1 cellular context compared by ENCODE assay signal in the genomic region with DNA sequence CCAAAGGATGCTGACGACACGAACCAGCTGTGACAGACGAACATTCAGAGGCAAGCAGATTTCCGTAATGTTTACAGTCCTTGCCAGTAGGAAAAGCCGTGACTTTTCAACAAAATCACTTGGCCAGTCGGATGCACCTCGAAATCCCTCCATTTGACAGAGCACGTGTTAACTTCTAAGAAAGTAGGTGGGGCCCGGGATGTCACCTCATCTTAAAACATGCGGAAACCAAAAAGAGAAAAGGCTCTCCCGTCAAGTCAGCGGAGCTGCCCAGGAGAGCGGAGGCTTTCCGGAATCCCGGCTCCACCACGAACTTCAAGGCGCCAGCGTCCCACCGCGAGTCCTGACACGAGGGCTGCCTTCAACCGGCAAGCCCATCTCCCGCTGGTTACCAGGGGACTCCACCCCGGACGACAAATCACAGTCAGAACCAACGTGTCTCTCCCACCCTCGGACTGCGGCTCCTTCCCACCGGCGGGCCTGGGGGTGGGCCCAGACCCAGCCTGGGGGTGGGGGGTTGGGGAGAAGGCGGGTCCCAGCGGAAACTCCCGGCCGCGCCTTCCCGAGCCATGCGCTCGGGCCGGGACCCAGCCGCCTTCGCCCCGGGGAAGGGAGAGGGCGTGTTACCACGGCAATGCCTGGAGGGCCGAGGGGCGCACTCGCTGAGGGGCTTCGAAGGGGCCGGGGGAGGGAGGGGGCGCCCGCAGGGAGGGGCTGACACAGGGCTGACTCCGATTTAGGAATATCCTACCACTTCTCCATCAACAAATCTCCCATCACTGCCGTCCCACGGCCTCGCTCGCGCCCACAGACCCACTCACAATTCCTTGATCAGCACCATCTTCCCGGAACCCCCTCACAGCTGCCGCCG.
TF ChIP-seq lines count a peak whose summit lies in the region.

No MANE protein-coding gene starts in this region.

TF ChIP-seq in GM12878, 131 proteins besides CTCF, POLR2A, EP300 and RAD21 (continued from another document):
- TF ChIP-seq TCF3 (IDR thresholded peaks at IDR 0.05; ENCODE audit: borderline replicate concordance, insufficient read depth, low read depth, low read length): 0 out of 2 replicates have a peak, but pooled peaks have one; percentile 14
- 0 out of 4 replicates have a peak, but pooled peaks of 1 of the 2 experiments have one; percentile 23 for TF ChIP-seq IKZF2 (IDR thresholded peaks at IDR 0.05)
- TF ChIP-seq CREM (IDR thresholded peaks at IDR 0.05; ENCODE audit: low read depth): no peak
- TF ChIP-seq STAT3 (IDR thresholded peaks at IDR 0.05; ENCODE audit: low read depth, low read length): no peak
- TF ChIP-seq ZNF24 (IDR thresholded peaks at IDR 0.05): no peak
- TF ChIP-seq SPI1 (IDR thresholded peaks at IDR 0.05; ENCODE audit: borderline replicate concordance, insufficient read depth, low read depth, low read length): no peak
- peak; percentile 72 for TF ChIP-seq POLR2AphosphoS5 (IDR thresholded peaks at IDR 0.05; ENCODE audit: low read length)
- no peak for TF ChIP-seq ZBTB4 (CRISPR knock-in tag; IDR thresholded peaks at IDR 0.05)
- peak; percentile 92 for TF ChIP-seq MXI1 (IDR thresholded peaks at IDR 0.05; ENCODE audit: low read depth, low read length)
- TF ChIP-seq HCFC1 (IDR thresholded peaks at IDR 0.05; ENCODE audit: low read length): no peak
- TF ChIP-seq BHLHE40 (IDR thresholded peaks at IDR 0.05; ENCODE audit: borderline replicate concordance in 1 of 2, low read depth in 2 of 2, low read length in 1 of 2): peak; percentile 38; a peak in 2 of 4 replicates
- TF ChIP-seq, protein P1, sequence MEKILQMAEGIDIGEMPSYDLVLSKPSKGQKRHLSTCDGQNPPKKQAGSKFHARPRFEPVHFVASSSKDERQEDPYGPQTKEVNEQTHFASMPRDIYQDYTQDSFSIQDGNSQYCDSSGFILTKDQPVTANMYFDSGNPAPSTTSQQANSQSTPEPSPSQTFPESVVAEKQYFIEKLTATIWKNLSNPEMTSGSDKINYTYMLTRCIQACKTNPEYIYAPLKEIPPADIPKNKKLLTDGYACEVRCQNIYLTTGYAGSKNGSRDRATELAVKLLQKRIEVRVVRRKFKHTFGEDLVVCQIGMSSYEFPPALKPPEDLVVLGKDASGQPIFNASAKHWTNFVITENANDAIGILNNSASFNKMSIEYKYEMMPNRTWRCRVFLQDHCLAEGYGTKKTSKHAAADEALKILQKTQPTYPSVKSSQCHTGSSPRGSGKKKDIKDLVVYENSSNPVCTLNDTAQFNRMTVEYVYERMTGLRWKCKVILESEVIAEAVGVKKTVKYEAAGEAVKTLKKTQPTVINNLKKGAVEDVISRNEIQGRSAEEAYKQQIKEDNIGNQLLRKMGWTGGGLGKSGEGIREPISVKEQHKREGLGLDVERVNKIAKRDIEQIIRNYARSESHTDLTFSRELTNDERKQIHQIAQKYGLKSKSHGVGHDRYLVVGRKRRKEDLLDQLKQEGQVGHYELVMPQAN (conservative IDR thresholded peaks at IDR 0.05): peak; percentile 81
- no peak for TF ChIP-seq RCOR1 (conservative IDR thresholded peaks at IDR 0.05; ENCODE audit: low read depth, low read length)
- TF ChIP-seq ZNF592 (IDR thresholded peaks at IDR 0.05): no peak
- no peak for TF ChIP-seq TCF7 (IDR thresholded peaks at IDR 0.05; ENCODE audit: borderline replicate concordance)
- TF ChIP-seq SUPT20H (IDR thresholded peaks at IDR 0.05; ENCODE audit: borderline replicate concordance, control insufficient read depth, low read depth, low read length): no peak
- TF ChIP-seq, protein P2, sequence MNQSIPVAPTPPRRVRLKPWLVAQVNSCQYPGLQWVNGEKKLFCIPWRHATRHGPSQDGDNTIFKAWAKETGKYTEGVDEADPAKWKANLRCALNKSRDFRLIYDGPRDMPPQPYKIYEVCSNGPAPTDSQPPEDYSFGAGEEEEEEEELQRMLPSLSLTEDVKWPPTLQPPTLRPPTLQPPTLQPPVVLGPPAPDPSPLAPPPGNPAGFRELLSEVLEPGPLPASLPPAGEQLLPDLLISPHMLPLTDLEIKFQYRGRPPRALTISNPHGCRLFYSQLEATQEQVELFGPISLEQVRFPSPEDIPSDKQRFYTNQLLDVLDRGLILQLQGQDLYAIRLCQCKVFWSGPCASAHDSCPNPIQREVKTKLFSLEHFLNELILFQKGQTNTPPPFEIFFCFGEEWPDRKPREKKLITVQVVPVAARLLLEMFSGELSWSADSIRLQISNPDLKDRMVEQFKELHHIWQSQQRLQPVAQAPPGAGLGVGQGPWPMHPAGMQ (IDR thresholded peaks at IDR 0.05; ENCODE audit: borderline replicate concordance): no peak
- 0 out of 2 replicates have a peak, but pooled peaks have one; percentile 81 for TF ChIP-seq SIN3A (IDR thresholded peaks at IDR 0.05; ENCODE audit: low read depth, low read length)
- peak; percentile 47; the same call in 1 of the 2 replicates for TF ChIP-seq MAX (IDR thresholded peaks at IDR 0.05; ENCODE audit: low read depth, low read length)
- no peak for TF ChIP-seq SP1 (IDR thresholded peaks at IDR 0.05; ENCODE audit: low read depth, low read length)
